19 cellular contexts compared by ENCODE assay signal in genomic region chr12:91863702-91864101, GRCh38.
DNase-seq lines count a peak whose midpoint lies in the region; ATAC-seq and TF ChIP-seq lines count a peak whose summit lies in the region.
"Had no signal": no experiment of that assay in that cellular context is flagged by ENCODE, and none has a peak within 500 bp of the region (broad histone marks: within the 10 kb centered on the region; RNA-seq: fewer than 3 reads in every experiment).

No MANE protein-coding gene starts in this region.

- POLR2A ChIA-PET in CD4-positive, alpha-beta T cell (lab: Charles Lee), result interaction anchor here (0.9 to 2.0 kb wide), 7 partner anchors 12 to 281 kb away, joined by 3 to 19 read pairs (median 3); no protein-coding TSS in a partner anchor
- POLR2A ChIA-PET in T-cell (lab: Charles Lee), result interaction anchor here (0.6 to 1.1 kb wide), 3 partner anchors 21 to 25 kb away, joined by 3 to 4 read pairs (median 3); no protein-coding TSS in a partner anchor
- POLR2A ChIA-PET in naive thymus-derived CD8-positive, alpha-beta T cell (lab: Charles Lee), result interaction anchor here (0.6 to 1.7 kb wide), 5 partner anchors 11 to 305 kb away, joined by 3 to 5 read pairs (median 3); partner anchors contain the start of gene BTG1

- H3K4me3 Mint-ChIP-seq in CD4-positive, CD25-positive, alpha-beta regulatory T cell, result no peak overlapping the region
- H3K4me3 Mint-ChIP-seq in CD4-positive, alpha-beta T cell, result no peak overlapping the region
- peak overlapping the region in 1 of 3 donors; percentile 43 for H3K4me3 Mint-ChIP-seq in T-cell
- peak overlapping the region in 8 of 10 donors; percentile 12 to 55 (median 31) for H3K4me3 Mint-ChIP-seq in naive thymus-derived CD8-positive, alpha-beta T cell

- H3K27me3 ChIP-seq in CD4-positive, CD25-positive, alpha-beta regulatory T cell (ENCODE audit: control insufficient read depth, insufficient read depth, low read length), result no peaks in the 10 kb centered on the region
- no peaks in the 10 kb centered on the region for H3K27me3 ChIP-seq in CD4-positive, alpha-beta T cell (ENCODE audit: control insufficient read depth, insufficient read depth, low read length)
- H3K27me3 ChIP-seq in effector memory CD4-positive, alpha-beta T cell (replicated peaks; ENCODE audit: control insufficient read depth, insufficient read depth, low read length, poor library complexity, severe bottlenecking), result no peaks in the 10 kb centered on the region
- H3K27me3 ChIP-seq: BE2C had no signal

- no peak overlapping the region for H3K4me3 ChIP-seq in CD4-positive, CD25-positive, alpha-beta regulatory T cell (ENCODE audit: low read depth, low read length)
- H3K4me3 ChIP-seq in effector memory CD4-positive, alpha-beta T cell (ENCODE audit: insufficient read depth, low read depth, low read length, poor library complexity, severe bottlenecking), result no peak overlapping the region
- H3K4me3 ChIP-seq: GM12878, HAP-1, K562 had no signal

- CTCF ChIA-PET in CD4-positive, alpha-beta T cell (lab: Charles Lee), result interaction anchor here (0.8 to 1.4 kb wide), 3 partner anchors 15 to 707 kb away, joined by 3 to 4 read pairs (median 3); no protein-coding TSS in a partner anchor
- CTCF ChIA-PET in T-cell (lab: Charles Lee), result interaction anchor here in 1 of 2 donors (0.9 kb wide), 1 partner anchor 12 kb away, joined by 3 read pairs; no protein-coding TSS in a partner anchor

- H3K9me3 ChIP-seq in CD4-positive, CD25-positive, alpha-beta regulatory T cell (ENCODE audit: control insufficient read depth in 2 of 2, low read length in 2 of 2), result no peaks in the 10 kb centered on the region
- H3K9me3 ChIP-seq in CD4-positive, alpha-beta T cell (ENCODE audit: control insufficient read depth, low read length), result no peaks in the 10 kb centered on the region
- no peaks in the 10 kb centered on the region for H3K9me3 ChIP-seq in effector memory CD4-positive, alpha-beta T cell (ENCODE audit: control insufficient read depth, low read length)
- H3K9me3 ChIP-seq: BE2C, HAP-1 had no signal

- intact Hi-C loops in CD4-positive, alpha-beta T cell (cut with DNase I, micrococcal nuclease), result no loop called here

- no peak for ATAC-seq in CD4-positive, CD25-positive, alpha-beta regulatory T cell (ENCODE audit: low read depth in 2 of 2)
- peak; percentile 37 for ATAC-seq in CD4-positive, alpha-beta T cell (ENCODE audit: poor library complexity)
- ATAC-seq in T-cell (replicated peaks in 1 of 4) (peak; percentile 23 to 64 (median 55)), GM21619 (IDR thresholded peaks at IDR 0.05; ENCODE audit: unreplicated experiment) (no peak), GM19455 (IDR thresholded peaks at IDR 0.05; ENCODE audit: unreplicated experiment) (no peak), GM21423 (IDR thresholded peaks at IDR 0.05; ENCODE audit: unreplicated experiment) (no peak)
- ATAC-seq in naive thymus-derived CD8-positive, alpha-beta T cell, result peak; percentile 53 to 62
- ATAC-seq: GM12878, K562 had no signal

- H3K9me3 Mint-ChIP-seq in CD4-positive, CD25-positive, alpha-beta regulatory T cell, result peaks cover 0 to 2% (median 0%) of the 10 kb centered on the region in 7 donors
- H3K9me3 Mint-ChIP-seq in CD4-positive, alpha-beta T cell, result no peaks in the 10 kb centered on the region
- H3K9me3 Mint-ChIP-seq in T-cell, result peaks cover 0 to 4% (median 0%) of the 10 kb centered on the region in 3 donors
- H3K9me3 Mint-ChIP-seq in naive thymus-derived CD8-positive, alpha-beta T cell, result peaks cover 0 to 4% (median 2%) of the 10 kb centered on the region in 9 donors

- peaks cover 3% of the 10 kb centered on the region for H3K36me3 Mint-ChIP-seq in CD4-positive, CD25-positive, alpha-beta regulatory T cell
- no peaks in the 10 kb centered on the region for H3K36me3 Mint-ChIP-seq in CD4-positive, alpha-beta T cell (ENCODE audit: low read depth)
- no peaks in the 10 kb centered on the region for H3K36me3 Mint-ChIP-seq in T-cell
- H3K36me3 Mint-ChIP-seq in naive thymus-derived CD8-positive, alpha-beta T cell, result peaks cover 0 to 3% (median 1%) of the 10 kb centered on the region in 3 donors
- H3K36me3 Mint-ChIP-seq: CD4-positive, alpha-beta memory T cell had no signal

- H3K27me3 Mint-ChIP-seq in CD4-positive, CD25-positive, alpha-beta regulatory T cell, result no peaks in the 10 kb centered on the region
- no peaks in the 10 kb centered on the region for H3K27me3 Mint-ChIP-seq in CD4-positive, alpha-beta T cell
- H3K27me3 Mint-ChIP-seq in T-cell, result no peaks in the 10 kb centered on the region
- no peaks in the 10 kb centered on the region for H3K27me3 Mint-ChIP-seq in naive thymus-derived CD8-positive, alpha-beta T cell
- H3K27me3 Mint-ChIP-seq: CD4-positive, alpha-beta memory T cell had no signal

- TF ChIP-seq CTCF in CD4-positive, alpha-beta T cell (IDR thresholded peaks at IDR 0.05), result no peak

- no peaks in the 10 kb centered on the region for H3K4me1 ChIP-seq in CD4-positive, CD25-positive, alpha-beta regulatory T cell (ENCODE audit: control insufficient read depth, insufficient read depth, low read length, poor library complexity, severe bottlenecking)
- no peaks in the 10 kb centered on the region for H3K4me1 ChIP-seq in effector memory CD4-positive, alpha-beta T cell (ENCODE audit: control insufficient read depth, insufficient read depth, low read length, poor library complexity, severe bottlenecking)
- H3K4me1 ChIP-seq: BE2C, HAP-1 had no signal

- DNase-seq in CD4-positive, CD25-positive, alpha-beta regulatory T cell, result no peak
- DNase-seq in CD4-positive, alpha-beta T cell, result no peak
- DNase-seq in T-cell, result no peak
- peak in 1 of 10 donors; percentile 9 for DNase-seq in naive thymus-derived CD8-positive, alpha-beta T cell
- no peak for DNase-seq in effector memory CD4-positive, alpha-beta T cell
- DNase-seq: ACHN; BE2C; C1 segment of cervical spinal cord; Calu3; CD4-positive, alpha-beta memory T cell; DMS79 treated with DMSO at 0.1 percent for 48 hours; EL had no signal

- H3K4me1 Mint-ChIP-seq in CD4-positive, CD25-positive, alpha-beta regulatory T cell, result peaks cover 0 to 33% (median 14%) of the 10 kb centered on the region in 4 donors
- H3K4me1 Mint-ChIP-seq in CD4-positive, alpha-beta T cell (ENCODE audit: low read depth), result peaks cover 66% of the 10 kb centered on the region
- H3K4me1 Mint-ChIP-seq in T-cell, result peaks cover 45 to 66% (median 45%) of the 10 kb centered on the region in 3 donors
- peaks cover 26 to 56% (median 43%) of the 10 kb centered on the region in 4 donors for H3K4me1 Mint-ChIP-seq in naive thymus-derived CD8-positive, alpha-beta T cell

- no peak overlapping the region for H3K27ac ChIP-seq in CD4-positive, CD25-positive, alpha-beta regulatory T cell (ENCODE audit: insufficient read depth, low read length, poor library complexity, severe bottlenecking)
- H3K27ac ChIP-seq in CD4-positive, alpha-beta T cell (ENCODE audit: low read depth, low read length), result no peak overlapping the region
- no peak overlapping the region for H3K27ac ChIP-seq in effector memory CD4-positive, alpha-beta T cell (ENCODE audit: insufficient read depth, low read length, poor library complexity, severe bottlenecking)
- H3K27ac ChIP-seq: HL-60 had no signal

- peak overlapping the region; percentile 53 to 78 (median 69) for H3K27ac Mint-ChIP-seq in CD4-positive, CD25-positive, alpha-beta regulatory T cell
- peak overlapping the region; percentile 82 for H3K27ac Mint-ChIP-seq in CD4-positive, alpha-beta T cell
- peak overlapping the region; percentile 47 to 79 for H3K27ac Mint-ChIP-seq in T-cell
- H3K27ac Mint-ChIP-seq in naive thymus-derived CD8-positive, alpha-beta T cell, result peak overlapping the region in 9 of 10 donors; percentile 76 to 90 (median 82)

- H3K36me3 ChIP-seq in CD4-positive, CD25-positive, alpha-beta regulatory T cell (ENCODE audit: control insufficient read depth, insufficient read depth, low read length), result no peaks in the 10 kb centered on the region
- no peaks in the 10 kb centered on the region for H3K36me3 ChIP-seq in effector memory CD4-positive, alpha-beta T cell (ENCODE audit: control insufficient read depth, insufficient read depth, low read length)
- H3K36me3 ChIP-seq: BE2C, HAP-1 had no signal

Comparison
In these comparisons a context has a peak if more than half of its experiments do, and no peak if none do; other contexts are left out.
1. ATAC-seq: peak in CD4-positive, alpha-beta T cell (single experiment), T-cell (4 of 4) and naive thymus-derived CD8-positive, alpha-beta T cell (2 of 2); none in CD4-positive, CD25-positive, alpha-beta regulatory T cell (0 of 2), GM21619 (single experiment), GM19455 (single experiment) and GM21423 (single experiment).
2. H3K4me3 Mint-ChIP-seq: peak in naive thymus-derived CD8-positive, alpha-beta T cell (8 of 10); none in CD4-positive, CD25-positive, alpha-beta regulatory T cell (0 of 4) and CD4-positive, alpha-beta T cell (single experiment).
3. Peak in every context shown above with its lines, with median percentiles within 50 percentile points of each other: H3K27ac Mint-ChIP-seq.